In genomic region chr1:82483146-82483545, GRCh38 we compare ENCODE assay signal across 23 cellular contexts.
A peak's percentile ranks its signal among the peaks of the same experiment; 100 is the strongest.
DNase-seq lines count a peak whose midpoint lies in the region; ATAC-seq, FAIRE-seq and TF ChIP-seq lines count a peak whose summit lies in the region.
"Had no signal": no experiment of that assay in that cellular context is flagged by ENCODE, and none has a peak within 500 bp of the region (broad histone marks: within the 10 kb centered on the region; RNA-seq: fewer than 3 reads in every experiment).

No MANE protein-coding gene starts in this region.

- no peak for TF ChIP-seq POLR2A in H1 (IDR thresholded peaks at IDR 0.05; ENCODE audit: control extremely low read depth in 1 of 2, low read depth in 2 of 2, low read length in 2 of 2)

- H3K14ac ChIP-seq in H9 (ENCODE audit: insufficient read depth, low read length) (no peak overlapping the region), H1 (ENCODE audit: insufficient read length) (no peak overlapping the region)

- intact Hi-C loops in tibial artery (cut with DNase I; ENCODE audit: low total_unique reads): no loop called here

- DNase-seq in GM23338 (ENCODE audit: low spot score) (peak; percentile 48), H9 (peak; percentile 46), H1 (ENCODE audit: low read depth in 1 of 2, low spot score in 2 of 2) (peak in 1 of 2 experiments; percentile 1), iPS-NIHi7 (ENCODE audit: extremely low spot score) (peak; percentile 13), 8988T (no peak), tibial artery (no peak)
- DNase-seq: CD4-positive, CD25-positive, alpha-beta regulatory T cell; CD8-positive, alpha-beta T cell; DMS 273 treated with DMSO at 0.1 percent for 48 hours; DMS79; EL; GF-D8; HCEC 1CT had no signal

- no peak overlapping the region for H3T11ph ChIP-seq in H9 (ENCODE audit: low read length)

- H2AFZ ChIP-seq in GM23338: no peak overlapping the region
- no peak overlapping the region for H2AFZ ChIP-seq in H9 (ENCODE audit: low read length)
- peak overlapping the region; percentile 58; the same call in 1 of the 2 replicates for H2AFZ ChIP-seq in H1 (ENCODE audit: low read length)

- H3K23me2 ChIP-seq in H9 (ENCODE audit: insufficient read length, low read depth, low read length, poor library complexity, severe bottlenecking) (no peaks in the 10 kb centered on the region), H1 (ENCODE audit: low read depth, low read length) (no peaks in the 10 kb centered on the region)

- WGBS in H9 (ENCODE audit: extremely low coverage, insufficient read length, low lambda C conversion rate): no CpG with 5 or more reads among the region's 5 CpGs
- 81% methylated on average over 5 of the region's 5 CpGs; no CpG with 5 or more reads in 1 of the 2 experiments for WGBS in H1 (ENCODE audit: extremely low coverage in 1 of 2, insufficient coverage in 1 of 2, insufficient read length in 1 of 2, insufficient replicate concordance in 2 of 2, low coverage in 1 of 2, low lambda C conversion rate in 2 of 2, missing lambda C conversion rate in 1 of 2), 2 experiments

- H3K27me3 ChIP-seq in GM23338 (ENCODE audit: insufficient read depth) (no peaks in the 10 kb centered on the region), H9 (ENCODE audit: insufficient read depth, low read length) (no peaks in the 10 kb centered on the region), H1 (replicated peaks in 1 of 4; ENCODE audit: control insufficient read depth in 3 of 4, extremely low read depth in 1 of 4, insufficient read depth in 3 of 4, low read length in 3 of 4) (no peaks in the 10 kb centered on the region), tibial artery (no peaks in the 10 kb centered on the region)
- H3K27me3 ChIP-seq: BLaER1 had no signal

- H2BK15ac ChIP-seq in H9 (ENCODE audit: low read depth, low read length): no peak overlapping the region
- no peak overlapping the region for H2BK15ac ChIP-seq in H1 (ENCODE audit: low read length)

- H2BK120ac ChIP-seq in H9 (ENCODE audit: low read depth, low read length, poor library complexity, severe bottlenecking): no peak overlapping the region
- peak overlapping the region; percentile 1 for H2BK120ac ChIP-seq in H1 (replicated peaks; ENCODE audit: low read depth, low read length)

- no peak overlapping the region for H3K27ac Mint-ChIP-seq in GM23338
- H3K27ac Mint-ChIP-seq in H9: peak overlapping the region in 1 of 3 experiments; percentile 32; a peak in 1 of 7 replicates
- H3K27ac Mint-ChIP-seq: B cell; CD4-positive, CD25-positive, alpha-beta regulatory T cell; CD8-positive, alpha-beta T cell had no signal

- H2BK12ac ChIP-seq in H9 (ENCODE audit: insufficient read length, low read depth, low read length): no peak overlapping the region
- H2BK12ac ChIP-seq in H1 (ENCODE audit: low read depth, low read length): peak overlapping the region; percentile 53

- H3K4me1 ChIP-seq in GM23338 (ENCODE audit: insufficient read depth): peaks cover 24% of the 10 kb centered on the region
- H3K4me1 ChIP-seq in H9 (ENCODE audit: insufficient read depth, low read length): peaks cover 3% of the 10 kb centered on the region; the same call in 1 of the 2 replicates
- H3K4me1 ChIP-seq in H1 (replicated peaks in 1 of 4; ENCODE audit: control insufficient read depth in 3 of 4, insufficient read depth in 4 of 4, low read length in 3 of 4): peaks cover 0 to 11% (median 6%) of the 10 kb centered on the region in 4 experiments; a peak in 4 of 7 replicates
- peaks cover 0 to 20% (median 5%) of the 10 kb centered on the region in 4 donors for H3K4me1 ChIP-seq in tibial artery
- H3K4me1 ChIP-seq: BLaER1 had no signal

- no peak overlapping the region for H4K5ac ChIP-seq in H9 (ENCODE audit: insufficient read length, low read depth, low read length)
- H4K5ac ChIP-seq in H1 (ENCODE audit: insufficient read length, low read depth, low read length): no peak overlapping the region

- 0 out of 2 replicates have a peak, but pooled peaks cover 3% of the 10 kb centered on the region for H3K9me2 ChIP-seq in GM23338 (ENCODE audit: insufficient read depth)

- H3K56ac ChIP-seq in H9 (ENCODE audit: insufficient read length, low read depth, low read length): no peak overlapping the region
- no peak overlapping the region for H3K56ac ChIP-seq in H1 (replicated peaks; ENCODE audit: insufficient read length, low read depth, low read length)

- H3K4me3 Mint-ChIP-seq in GM23338 (no peak overlapping the region), H9 (no peak overlapping the region)
- H3K4me3 Mint-ChIP-seq: B cell; CD4-positive, CD25-positive, alpha-beta regulatory T cell; CD8-positive, alpha-beta T cell had no signal

- CTCF ChIA-PET in H1 (lab: Charles Lee; ENCODE audit: partially characterized antibody): interaction anchor here (1.3 kb wide), 1 partner anchor 10 kb away, joined by 3 read pairs; no protein-coding TSS in a partner anchor

- H3K9me3 Mint-ChIP-seq in GM23338: no peaks in the 10 kb centered on the region
- H3K9me3 Mint-ChIP-seq in H9: no peaks in the 10 kb centered on the region
- H3K9me3 Mint-ChIP-seq: CD8-positive, alpha-beta T cell had no signal

- H3K9ac ChIP-seq in H9 (ENCODE audit: extremely low read depth, insufficient read length, low read length) (no peak overlapping the region), H1 (replicated peaks in 1 of 4; ENCODE audit: extremely low read depth in 1 of 4, low read depth in 3 of 4, low read length in 3 of 4) (no peak overlapping the region)
- H3K9ac ChIP-seq: BLaER1 had no signal

- H4K20me1 ChIP-seq in GM23338 (replicated peaks; ENCODE audit: insufficient read depth) (no peaks in the 10 kb centered on the region), H9 (ENCODE audit: control insufficient read depth, insufficient read depth, insufficient read length) (no peaks in the 10 kb centered on the region), H1 (replicated peaks in 1 of 2; ENCODE audit: control insufficient read depth in 1 of 2, insufficient read depth in 2 of 2, low read length in 2 of 2) (no peaks in the 10 kb centered on the region)
- H4K20me1 ChIP-seq: BLaER1 had no signal

- no peak overlapping the region for H3K4ac ChIP-seq in H9 (ENCODE audit: low read depth, low read length)
- no peak overlapping the region for H3K4ac ChIP-seq in H1 (replicated peaks; ENCODE audit: insufficient read length, low read depth, low read length)

- H2AK5ac ChIP-seq in H9 (ENCODE audit: insufficient read length, low read length) (no peak overlapping the region), H1 (ENCODE audit: low read depth, low read length) (no peak overlapping the region)

- H3K23ac ChIP-seq in H9 (ENCODE audit: insufficient read length, low read depth, low read length) (no peak overlapping the region), H1 (ENCODE audit: insufficient read length) (no peak overlapping the region)

- TF ChIP-seq CTCF in GM23338 (conservative IDR thresholded peaks at IDR 0.05; ENCODE audit: low read depth in 2 of 2) (peak in 1 of 2 experiments; percentile 28; a peak in 2 of 4 replicates), H9 (conservative IDR thresholded peaks at IDR 0.05) (peak; percentile 30; the same call in 2 of the 3 replicates), H1 (IDR thresholded peaks at IDR 0.05; ENCODE audit: control extremely low read depth in 1 of 3, insufficient read depth in 1 of 3, low read depth in 1 of 3, low read length in 3 of 3) (peak in 1 of 3 experiments; percentile 11; a peak in 1 of 4 replicates), tibial artery (IDR thresholded peaks at IDR 0.05) (no peak)

- POLR2A ChIA-PET in H1 (lab: Charles Lee; ENCODE audit: partially characterized antibody): no interaction called here

- ATAC-seq in GM23338 (peak; percentile 21; the same call in 2 of the 3 replicates), GM21528 (IDR thresholded peaks at IDR 0.05; ENCODE audit: low FRiP score, unreplicated experiment) (no peak), GM21576 (IDR thresholded peaks at IDR 0.05; ENCODE audit: unreplicated experiment) (no peak)
- ATAC-seq: CD8-positive, alpha-beta T cell had no signal

- H2BK5ac ChIP-seq in H9 (ENCODE audit: insufficient read length, low read length) (no peak overlapping the region), H1 (ENCODE audit: low read depth, low read length) (no peak overlapping the region; the same call in 1 of the 2 replicates)

- peak; percentile 4 to 16; a peak in 1 of 4 replicates for TF ChIP-seq RAD21 in H1 (IDR thresholded peaks at IDR 0.05 in 1 of 2, conservative IDR thresholded peaks at IDR 0.05 in 1 of 2; ENCODE audit: low read depth in 2 of 2, low read length in 2 of 2)

- peaks cover 37% of the 10 kb centered on the region for H3K4me1 Mint-ChIP-seq in GM23338
- H3K4me1 Mint-ChIP-seq in H9: peaks cover 34 to 35% of the 10 kb centered on the region in 2 experiments
- H3K4me1 Mint-ChIP-seq: B cell; CD4-positive, CD25-positive, alpha-beta regulatory T cell had no signal

- peak; percentile 45 for FAIRE-seq in H1 (lab: Jason Lieb, UNC)
- FAIRE-seq: A204.1, D721Med, GM12891, GM18507, GM19239 had no signal

- no peak for TF ChIP-seq EP300 in H1 (IDR thresholded peaks at IDR 0.05; ENCODE audit: borderline replicate concordance in 1 of 2, low read depth in 2 of 2, low read length in 2 of 2)

- no peak overlapping the region for H3K4me3 ChIP-seq in GM23338
- no peak overlapping the region for H3K4me3 ChIP-seq in H1 (ENCODE audit: extremely low read depth in 1 of 4, insufficient read depth in 2 of 4, low read depth in 3 of 4, low read length in 4 of 4)
- no peak overlapping the region for H3K4me3 ChIP-seq in tibial artery
- H3K4me3 ChIP-seq: BLaER1 had no signal

- H3K79me2 ChIP-seq in GM23338 (replicated peaks; ENCODE audit: insufficient read depth): no peaks in the 10 kb centered on the region
- no peaks in the 10 kb centered on the region for H3K79me2 ChIP-seq in H9 (ENCODE audit: insufficient read depth, low read length)
- H3K79me2 ChIP-seq in H1 (ENCODE audit: control insufficient read depth in 1 of 2, insufficient read depth in 2 of 2, low read length in 2 of 2): no peaks in the 10 kb centered on the region

- H3K4me2 ChIP-seq in GM23338 (no peak overlapping the region), H9 (ENCODE audit: insufficient read depth, insufficient read length, low read length) (no peak overlapping the region), H1 (ENCODE audit: insufficient read depth in 1 of 2, low read depth in 2 of 2, low read length in 2 of 2) (no peak overlapping the region)
- H3K4me2 ChIP-seq: BLaER1 had no signal

- H3K36me3 Mint-ChIP-seq in GM23338 (ENCODE audit: low read depth) (no peaks in the 10 kb centered on the region), H9 (ENCODE audit: insufficient read depth in 1 of 3, low read depth in 3 of 3) (no peaks in the 10 kb centered on the region)
- H3K36me3 Mint-ChIP-seq: CD4-positive, CD25-positive, alpha-beta regulatory T cell; CD8-positive, alpha-beta T cell had no signal

- H3F3A ChIP-seq in GM23338 (replicated peaks; ENCODE audit: low read depth): no peaks in the 10 kb centered on the region

- H3K27me3 Mint-ChIP-seq in GM23338 (ENCODE audit: insufficient read depth, low read depth, poor library complexity): peaks cover 3% of the 10 kb centered on the region
- H3K27me3 Mint-ChIP-seq in H9 (ENCODE audit: low read depth): no peaks in the 10 kb centered on the region
- H3K27me3 Mint-ChIP-seq: B cell; CD4-positive, CD25-positive, alpha-beta regulatory T cell had no signal

- H3K79me1 ChIP-seq in H9 (ENCODE audit: insufficient read depth, low read depth, low read length, poor library complexity, severe bottlenecking) (no peaks in the 10 kb centered on the region), H1 (ENCODE audit: low read depth, low read length) (no peaks in the 10 kb centered on the region)

- no peak overlapping the region for H4K91ac ChIP-seq in H9 (ENCODE audit: insufficient read length, low read depth, low read length)
- H4K91ac ChIP-seq in H1 (replicated peaks; ENCODE audit: insufficient read length, low read length): peak overlapping the region; percentile 75

- H4K8ac ChIP-seq in H9 (replicated peaks; ENCODE audit: insufficient read length, low read depth, low read length): no peak overlapping the region
- no peak overlapping the region for H4K8ac ChIP-seq in H1 (ENCODE audit: extremely low read depth, insufficient read depth, low read length)

- H2BK20ac ChIP-seq in H9 (ENCODE audit: low read depth, low read length, poor library complexity, severe bottlenecking): no peak overlapping the region
- H2BK20ac ChIP-seq in H1 (ENCODE audit: low read length): peak overlapping the region; percentile 62; the same call in 1 of the 2 replicates

- H3K18ac ChIP-seq in H9 (ENCODE audit: insufficient read length, low read depth, low read length) (no peak overlapping the region), H1 (ENCODE audit: extremely low read depth, low read length) (no peak overlapping the region)

- H3K9me3 ChIP-seq in H9 (ENCODE audit: control insufficient read depth, low read depth, low read length) (no peaks in the 10 kb centered on the region), H1 (ENCODE audit: insufficient read depth in 2 of 2, low read depth in 1 of 2, low read length in 1 of 2) (no peaks in the 10 kb centered on the region), tibial artery (no peaks in the 10 kb centered on the region)
- H3K9me3 ChIP-seq: BLaER1 had no signal

- H3K36me3 ChIP-seq in GM23338 (ENCODE audit: insufficient read depth) (no peaks in the 10 kb centered on the region), H1 (ENCODE audit: control insufficient read depth in 2 of 4, insufficient read depth in 4 of 4, low read length in 3 of 4) (no peaks in the 10 kb centered on the region), tibial artery (no peaks in the 10 kb centered on the region)
- H3K36me3 ChIP-seq: BLaER1 had no signal

- H3K27ac ChIP-seq in GM23338 (ENCODE audit: low read depth) (no peak overlapping the region), H9 (ENCODE audit: insufficient read length, low read depth, low read length) (no peak overlapping the region), H1 (ENCODE audit: low read depth, low read length) (no peak overlapping the region), tibial artery (no peak overlapping the region)
- H3K27ac ChIP-seq: BLaER1, C4-2B had no signal

Comparison
In these comparisons a context has a peak if more than half of its experiments do, and no peak if none do; other contexts are left out.
1. DNase-seq: peak in GM23338 (single experiment), H9 (single experiment) and iPS-NIHi7 (single experiment); none in 8988T (single experiment) and tibial artery (0 of 2).